ENCODE assay signal across 8 cellular contexts in genomic region chr17:69327060-69327831, GRCh38. TPM values are rescaled to one million over a fixed set of nuclear protein-coding genes. Genes with fewer than 3 reads are reported as not detected.
DNase-seq lines count a peak whose midpoint lies in the region; ATAC-seq and TF ChIP-seq lines count a peak whose summit lies in the region.

ABCA5 (minus strand) TSS chr17:69327133; CDS start chr17:69314415, 12,718 bp downstream.

- peak; percentile 94 for DNase-seq in GM10266 (ENCODE audit: extremely low spot score)
- peak; percentile 83 for DNase-seq in NCI-H1092 treated with DMSO at 0.1 percent for 48 hours (lab: John Stamatoyannopoulos, UW)
- peak; percentile 88 for DNase-seq in adipocyte (ENCODE audit: low read depth)
- peak; percentile 94 to 95 for DNase-seq in cardiac muscle cell (ENCODE audit: low read depth in 1 of 2, low spot score in 1 of 2)
- peak; percentile 74 to 88 for DNase-seq in tibial artery

- H3K9ac ChIP-seq in SU-DHL-6 (ENCODE audit: low read length) (peak within 1 kb of the TSS; percentile 71), adipocyte (ENCODE audit: low read length) (peak within 1 kb of the TSS; percentile 91), parathyroid adenoma (peak within 1 kb of the TSS; percentile 83)

- H3K9me3 ChIP-seq in SU-DHL-6 (ENCODE audit: insufficient read depth, low read length) = no peaks in the 10 kb centered on the region
- H3K9me3 ChIP-seq in adipocyte (ENCODE audit: control insufficient read depth, low read length) = no peaks in the 10 kb centered on the region
- H3K9me3 ChIP-seq in cardiac muscle cell (ENCODE audit: low read depth) = no peaks in the 10 kb centered on the region
- no peaks in the 10 kb centered on the region for H3K9me3 ChIP-seq in parathyroid adenoma (ENCODE audit: control insufficient read depth, low read length)
- no peaks in the 10 kb centered on the region for H3K9me3 ChIP-seq in tibial artery

- no peaks in the 10 kb centered on the region for H3K9me2 ChIP-seq in SU-DHL-6 (replicated peaks; ENCODE audit: insufficient read depth, low read length)

- peaks cover 19% of the 10 kb centered on the region for H3K4me1 ChIP-seq in adipocyte (ENCODE audit: control insufficient read depth, insufficient read depth, low read length)
- H3K4me1 ChIP-seq in cardiac muscle cell (ENCODE audit: low read depth) = peaks cover 6% of the 10 kb centered on the region
- peaks cover 5% of the 10 kb centered on the region for H3K4me1 ChIP-seq in parathyroid adenoma
- H3K4me1 ChIP-seq in tibial artery = peaks cover 0 to 16% (median 6%) of the 10 kb centered on the region in 4 donors

- H3K36me3 ChIP-seq in SU-DHL-6 (ENCODE audit: low read length) (no peaks in the 10 kb centered on the region), adipocyte (ENCODE audit: control insufficient read depth, insufficient read depth, low read length, severe bottlenecking) (no peaks in the 10 kb centered on the region), cardiac muscle cell (no peaks in the 10 kb centered on the region), parathyroid adenoma (ENCODE audit: control insufficient read depth, insufficient read depth, low read length) (no peaks in the 10 kb centered on the region), tibial artery (no peaks in the 10 kb centered on the region)

- intact Hi-C loops in tibial artery (cut with DNase I; ENCODE audit: low total_unique reads) = no loop called here

- H3K4me2 ChIP-seq in SU-DHL-6 (ENCODE audit: low read depth, low read length, poor library complexity, severe bottlenecking) (peak within 1 kb of the TSS; percentile 68), parathyroid adenoma (ENCODE audit: low read length) (peak within 1 kb of the TSS; percentile 96)

- H2AFZ ChIP-seq in SU-DHL-6 (ENCODE audit: low read depth, low read length, severe bottlenecking) = peak within 1 kb of the TSS; percentile 90
- peak within 1 kb of the TSS; percentile 100 for H2AFZ ChIP-seq in parathyroid adenoma

- ATAC-seq in HG02610 (IDR thresholded peaks at IDR 0.05; ENCODE audit: unreplicated experiment) = peak; percentile 97

- H3K27me3 ChIP-seq in SU-DHL-6 (ENCODE audit: low read length) (no peaks in the 10 kb centered on the region; the same call in 1 of the 2 replicates), adipocyte (replicated peaks; ENCODE audit: control insufficient read depth, insufficient read depth, low read length) (no peaks in the 10 kb centered on the region), cardiac muscle cell (peaks cover 24% of the 10 kb centered on the region), parathyroid adenoma (ENCODE audit: control insufficient read depth, insufficient read depth, low read length) (no peaks in the 10 kb centered on the region), tibial artery (no peaks in the 10 kb centered on the region)

- H3K79me2 ChIP-seq in SU-DHL-6 (ENCODE audit: insufficient read depth, low read length) (no peaks in the 10 kb centered on the region), parathyroid adenoma (peaks cover 10% of the 10 kb centered on the region)

- H3K27ac ChIP-seq in SU-DHL-6 (ENCODE audit: low read depth, low read length) = no peak within 1 kb of the TSS
- no peak within 1 kb of the TSS for H3K27ac ChIP-seq in cardiac muscle cell
- H3K27ac ChIP-seq in parathyroid adenoma = peak within 1 kb of the TSS; percentile 94
- H3K27ac ChIP-seq in tibial artery = peak within 1 kb of the TSS; percentile 80 to 85

- H3K4me3 ChIP-seq in SU-DHL-6 (ENCODE audit: insufficient read depth, low read length, poor library complexity, severe bottlenecking) (peak within 1 kb of the TSS; percentile 77), adipocyte (ENCODE audit: low read length) (peak within 1 kb of the TSS; percentile 91), cardiac muscle cell (peak within 1 kb of the TSS; percentile 38), parathyroid adenoma (ENCODE audit: low read depth, low read length) (peak within 1 kb of the TSS; percentile 84), tibial artery (peak within 1 kb of the TSS; percentile 65 to 87)

- TF ChIP-seq CTCF in GM10266 (IDR thresholded peaks at IDR 0.05; ENCODE audit: control insufficient read depth, insufficient read depth, low read depth, missing control alignments) (no peak), SU-DHL-6 (IDR thresholded peaks at IDR 0.05; ENCODE audit: insufficient read depth, low read length, poor library complexity, severe bottlenecking) (no peak), cardiac muscle cell (IDR thresholded peaks at IDR 0.05; ENCODE audit: low read depth, low read length) (no peak), parathyroid adenoma (IDR thresholded peaks at IDR 0.05) (peak; percentile 4), tibial artery (IDR thresholded peaks at IDR 0.05) (no peak)

- H4K20me1 ChIP-seq in SU-DHL-6 (ENCODE audit: low read depth, low read length) = no peaks in the 10 kb centered on the region

- H3F3A ChIP-seq in SU-DHL-6 (ENCODE audit: insufficient read depth) = no peaks in the 10 kb centered on the region

RNA-seq across cellular contexts. Expression of gene ABCA5, which starts in this region (rescaled TPM):
- total RNA-seq in cardiac muscle cell = 3.0 and 10.2 TPM in 2 replicates
- polyA plus RNA-seq in cardiac muscle cell = 4.5 and 11.8 TPM in 2 replicates

Comparison
In these comparisons a context has a peak if more than half of its experiments do, and no peak if none do; other contexts are left out.
1. H3K27ac ChIP-seq: peak in parathyroid adenoma (single experiment) and tibial artery (2 of 2); none in SU-DHL-6 (single experiment) and cardiac muscle cell (single experiment).
2. H3K4me3 ChIP-seq: peak in every context shown above with its lines; median percentile 91 in adipocyte; 84 in parathyroid adenoma; 77 in SU-DHL-6; 76 in tibial artery; 38 in cardiac muscle cell.
3. Peak in every context shown above with its lines, with median percentiles within 50 percentile points of each other: DNase-seq and H3K9ac ChIP-seq.